ENCODE assay signal across 1 cellular context in the genomic region with DNA sequence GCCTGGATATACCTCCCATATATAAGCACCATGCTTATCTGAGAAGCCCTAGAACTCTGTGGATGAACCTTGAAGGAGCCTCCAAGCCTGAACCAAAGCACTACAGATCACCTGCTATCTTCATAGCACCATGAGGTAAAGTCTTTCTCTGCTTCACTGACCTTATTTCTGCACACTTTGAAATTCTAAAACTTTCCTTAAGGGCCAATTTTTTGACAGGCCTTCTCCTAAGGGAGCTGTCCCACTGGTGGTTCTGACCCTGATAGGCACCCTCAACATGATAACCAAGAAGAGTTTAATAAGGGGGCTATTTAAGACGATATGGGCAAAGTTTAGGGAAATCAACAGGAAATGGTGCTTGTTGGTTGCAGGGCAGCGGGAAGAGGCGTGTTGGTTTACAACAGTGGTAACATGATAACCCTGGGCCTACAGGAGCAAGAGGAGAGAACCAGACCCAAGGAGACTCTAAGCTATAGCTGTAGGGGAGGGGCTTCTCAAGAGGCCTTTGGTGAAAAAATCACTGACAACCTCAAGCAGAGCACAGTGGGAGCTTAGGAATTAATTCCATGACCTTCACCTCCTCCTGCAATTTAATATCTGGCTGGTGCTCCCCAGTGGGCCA.
TF ChIP-seq lines count a peak whose summit lies in the region.

Gene IFIT1B (plus strand): TSS at position 51 of the 622 bp plus-strand sequence. CDS start 80 bp downstream, at position 131.

TF ChIP-seq in SK-N-SH, 30 proteins besides CTCF, POLR2A, EP300 and RAD21 (continued from another document):
- no peak for TF ChIP-seq NRF1 (IDR thresholded peaks at IDR 0.05; ENCODE audit: low read depth, low read length)
- TF ChIP-seq RFX5 (IDR thresholded peaks at IDR 0.05; ENCODE audit: low read length), result no peak
